Comparison of ENCODE assay signal across 18 cellular contexts in genomic region chr12:52632656-52633055, GRCh38. TPM values are rescaled to one million over a fixed set of nuclear protein-coding genes. Genes with fewer than 3 reads are reported as not detected.
DNase-seq lines count a peak whose midpoint lies in the region; TF ChIP-seq lines count a peak whose summit lies in the region.
"Had no signal": no experiment of that assay in that cellular context is flagged by ENCODE, and none has a peak within 500 bp of the region (broad histone marks: within the 10 kb centered on the region; RNA-seq: fewer than 3 reads in every experiment).

No MANE protein-coding gene starts in this region.

- H2BK120ac ChIP-seq in neuronal stem cell (ENCODE audit: low read depth, low read length) = no peak overlapping the region

- H2BK12ac ChIP-seq in neuronal stem cell (ENCODE audit: low read length) = no peak overlapping the region

- H3K4me3 ChIP-seq in BLaER1 (no peak overlapping the region), neuronal stem cell (ENCODE audit: low read length in 2 of 2) (no peak overlapping the region), smooth muscle cell (no peak overlapping the region)

- H3K27me3 Mint-ChIP-seq in immature natural killer cell (ENCODE audit: low read depth in 3 of 3) = peaks cover 3 to 9% (median 7%) of the 10 kb centered on the region in 3 donors

- no peaks in the 10 kb centered on the region for H3K79me1 ChIP-seq in neuronal stem cell (ENCODE audit: low read depth, low read length)

- H3K4me1 ChIP-seq in BLaER1 = peaks cover 43% of the 10 kb centered on the region
- no peaks in the 10 kb centered on the region for H3K4me1 ChIP-seq in neuronal stem cell (ENCODE audit: control insufficient read depth in 2 of 2, insufficient read depth in 1 of 2, low read depth in 1 of 2, low read length in 2 of 2)
- H3K4me1 ChIP-seq in smooth muscle cell (ENCODE audit: low read depth) = no peaks in the 10 kb centered on the region

- no peak overlapping the region for H2BK15ac ChIP-seq in neuronal stem cell (ENCODE audit: low read length)

- H2AFZ ChIP-seq in neuronal stem cell (ENCODE audit: low read length) = no peak overlapping the region
- no peak overlapping the region for H2AFZ ChIP-seq in smooth muscle cell (ENCODE audit: low read depth)

- H3K9me3 Mint-ChIP-seq in immature natural killer cell = no peaks in the 10 kb centered on the region
- H3K9me3 Mint-ChIP-seq: CD8-positive, alpha-beta T cell had no signal

- H2BK5ac ChIP-seq in neuronal stem cell (ENCODE audit: low read length) = no peak overlapping the region

- H3K27ac ChIP-seq in BLaER1 = peak overlapping the region; percentile 57
- H3K27ac ChIP-seq in C4-2B = 0 out of 2 replicates have a peak overlapping the region, but pooled peaks have one; percentile 69
- no peak overlapping the region for H3K27ac ChIP-seq in neuronal stem cell (replicated peaks; ENCODE audit: low read length)
- no peak overlapping the region for H3K27ac ChIP-seq in smooth muscle cell (ENCODE audit: low read depth)
- H3K27ac ChIP-seq in substantia nigra (ENCODE audit: low read depth, low read length, poor library complexity, severe bottlenecking) = no peak overlapping the region

- H4K8ac ChIP-seq in neuronal stem cell (ENCODE audit: low read depth, low read length) = peak overlapping the region; percentile 45

- no CpG with 5 or more reads among the region's 4 CpGs for WGBS in neuronal stem cell (ENCODE audit: extremely low coverage in 2 of 2, insufficient read length in 2 of 2, insufficient replicate concordance in 1 of 2), 2 donors
- WGBS in smooth muscle cell (ENCODE audit: low lambda C conversion rate) = 74% methylated on average over 4 of the region's 4 CpGs

- H3K79me2 ChIP-seq in smooth muscle cell (ENCODE audit: low read depth) = no peaks in the 10 kb centered on the region

- DNase-seq in immature natural killer cell (no peak), neuronal stem cell (ENCODE audit: low spot score) (no peak), kidney tubule cell (ENCODE audit: low spot score) (no peak), smooth muscle cell (lab: John Stamatoyannopoulos, UW; ENCODE audit: unreplicated experiment) (no peak), substantia nigra (lab: John Stamatoyannopoulos, UW) (no peak)
- DNase-seq: ACHN, DMS79, H7, IMR-90, NCI-H187, NCI-H526 treated with DMSO at 0.1 percent for 48 hours, OCI-M1, SHP77 treated with DMSO at 0.1 percent for 48 hours had no signal

- H3K27me3 ChIP-seq in BLaER1 = no peaks in the 10 kb centered on the region
- H3K27me3 ChIP-seq in neuronal stem cell (ENCODE audit: control insufficient read depth in 3 of 3, insufficient read depth in 3 of 3, low read depth in 1 of 3, low read length in 3 of 3) = peaks cover 0 to 13% (median 2%) of the 10 kb centered on the region in 3 experiments
- peaks cover 25% of the 10 kb centered on the region for H3K27me3 ChIP-seq in smooth muscle cell (ENCODE audit: low read depth)

- H3F3A ChIP-seq in smooth muscle cell (ENCODE audit: low read depth) = no peaks in the 10 kb centered on the region

- no peak overlapping the region for H2AK5ac ChIP-seq in neuronal stem cell (ENCODE audit: low read depth, low read length)

- peak overlapping the region in 1 of 5 donors; percentile 18 for H3K4me3 Mint-ChIP-seq in immature natural killer cell

- H3K27ac Mint-ChIP-seq in immature natural killer cell = peak overlapping the region in 4 of 6 donors; percentile 15 to 81 (median 59)

- no peak overlapping the region for H4K91ac ChIP-seq in neuronal stem cell (ENCODE audit: low read depth, low read length, poor library complexity)

- peaks cover 78 to 89% of the 10 kb centered on the region in 2 donors for H3K4me1 Mint-ChIP-seq in immature natural killer cell

- H3K4me2 ChIP-seq in BLaER1 (peak overlapping the region; percentile 59), neuronal stem cell (ENCODE audit: insufficient read depth, low read length, poor library complexity, severe bottlenecking) (no peak overlapping the region), smooth muscle cell (no peak overlapping the region)

- H3K36me3 Mint-ChIP-seq in immature natural killer cell = peaks cover 0 to 4% (median 0%) of the 10 kb centered on the region in 3 donors
- H3K36me3 Mint-ChIP-seq: CD8-positive, alpha-beta T cell had no signal

- no peak overlapping the region for H3K14ac ChIP-seq in neuronal stem cell (ENCODE audit: low read length)

- H3K36me3 ChIP-seq in BLaER1 (no peaks in the 10 kb centered on the region), neuronal stem cell (replicated peaks in 1 of 2; ENCODE audit: control insufficient read depth in 2 of 2, insufficient read depth in 2 of 2, low read length in 2 of 2) (no peaks in the 10 kb centered on the region), smooth muscle cell (ENCODE audit: low read depth) (no peaks in the 10 kb centered on the region)

- H3K9ac ChIP-seq in BLaER1 (no peak overlapping the region), neuronal stem cell (ENCODE audit: low read depth, low read length, poor library complexity) (no peak overlapping the region), smooth muscle cell (ENCODE audit: low read depth) (no peak overlapping the region)

- H4K20me1 ChIP-seq in BLaER1 = no peaks in the 10 kb centered on the region
- H4K20me1 ChIP-seq in smooth muscle cell (ENCODE audit: low read depth) = no peaks in the 10 kb centered on the region

- no peak overlapping the region for H3K23ac ChIP-seq in neuronal stem cell (ENCODE audit: low read depth, low read length, poor library complexity)

- H3K4ac ChIP-seq in neuronal stem cell (ENCODE audit: low read length) = no peak overlapping the region

- H3K18ac ChIP-seq in neuronal stem cell (ENCODE audit: low read length) = no peak overlapping the region

- TF ChIP-seq CTCF in C4-2B (conservative IDR thresholded peaks at IDR 0.05) = no peak
- no peak for TF ChIP-seq CTCF in smooth muscle cell (IDR thresholded peaks at IDR 0.05; ENCODE audit: borderline replicate concordance, insufficient read depth, poor library complexity, severe bottlenecking)

- H3K9me3 ChIP-seq in BLaER1 (no peaks in the 10 kb centered on the region), neuronal stem cell (replicated peaks in 1 of 2; ENCODE audit: control insufficient read depth in 2 of 2, insufficient read depth in 1 of 2, low read depth in 1 of 2, low read length in 2 of 2) (no peaks in the 10 kb centered on the region), smooth muscle cell (replicated peaks; ENCODE audit: low read depth) (no peaks in the 10 kb centered on the region)

RNA-seq across cellular contexts. Expression of gene KRT73, which starts 14.3 kb away (rescaled TPM):
- polyA plus RNA-seq in immature natural killer cell (1 to 10 TPM in 1 of 3 donors, under 1 TPM in 1, not detected in 1; 0.82 to 3.3 TPM), smooth muscle cell (not detected in 2 replicates)
- polyA plus RNA-seq in neuronal stem cell (2013, experiment 1 of 2) = not detected
- not detected for polyA plus RNA-seq in neuronal stem cell (2013, experiment 2 of 2)
- not detected in 2 replicates for total RNA-seq in smooth muscle cell
- total RNA-seq: H7, HT1080, IMR-90, RPMI7951 had no signal
- polyA plus RNA-seq: IMR-90 had no signal

RNA-seq across cellular contexts. Expression of gene KRT2, which starts 19.4 kb away (rescaled TPM):
- polyA plus RNA-seq in immature natural killer cell (1 to 10 TPM in 1 of 3 donors, under 1 TPM in 2; 0.51 to 1.3 (median 0.61) TPM), smooth muscle cell (not detected in 2 replicates)
- not detected for polyA plus RNA-seq in neuronal stem cell (2013, experiment 1 of 2)
- polyA plus RNA-seq in neuronal stem cell (2013, experiment 2 of 2) = not detected
- total RNA-seq in smooth muscle cell = not detected in 2 replicates
- total RNA-seq: H7, HT1080, IMR-90, RPMI7951 had no signal
- polyA plus RNA-seq: IMR-90 had no signal

RNA-seq across cellular contexts. Expression of gene KRT72, which starts 31.4 kb away (rescaled TPM):
- polyA plus RNA-seq in immature natural killer cell (under 1 TPM in 2 of 3 donors, not detected in 1; 0.34 to 0.93 TPM), smooth muscle cell (not detected in 2 replicates)
- not detected for polyA plus RNA-seq in neuronal stem cell (2013, experiment 1 of 2)
- polyA plus RNA-seq in neuronal stem cell (2013, experiment 2 of 2) = not detected
- total RNA-seq in smooth muscle cell = not detected in 2 replicates
- total RNA-seq: H7, HT1080, IMR-90, RPMI7951 had no signal
- polyA plus RNA-seq: IMR-90 had no signal

RNA-seq across cellular contexts. Expression of gene KRT1, which starts 47.6 kb away (rescaled TPM):
- polyA plus RNA-seq in immature natural killer cell (not detected), smooth muscle cell (3.1 and 5.6 TPM in 2 replicates)
- not detected for polyA plus RNA-seq in neuronal stem cell (2013, experiment 1 of 2)
- polyA plus RNA-seq in neuronal stem cell (2013, experiment 2 of 2) = not detected
- 11.1 and 13.5 TPM in 2 replicates for total RNA-seq in smooth muscle cell
- total RNA-seq: H7, HT1080, IMR-90, RPMI7951 had no signal
- polyA plus RNA-seq: IMR-90 had no signal

RNA-seq across cellular contexts. Expression of gene KRT74, which starts 59.0 kb away (rescaled TPM):
- not detected for polyA plus RNA-seq in immature natural killer cell
- not detected for polyA plus RNA-seq in neuronal stem cell (2013, experiment 1 of 2)
- not detected for polyA plus RNA-seq in neuronal stem cell (2013, experiment 2 of 2)
- 0.22 TPM in 1 of 2 replicates, not detected in the other for total RNA-seq in smooth muscle cell
- polyA plus RNA-seq in smooth muscle cell = not detected in 2 replicates
- total RNA-seq: CD8-positive, alpha-beta T cell; H7; HT1080; IMR-90; RPMI7951 had no signal
- polyA plus RNA-seq: IMR-90 had no signal

Comparison
In these comparisons a context has a peak if more than half of its experiments do, and no peak if none do; other contexts are left out.
1. H3K27ac ChIP-seq: peak in BLaER1 (single experiment) and C4-2B (single experiment); none in neuronal stem cell (single experiment), smooth muscle cell (single experiment) and substantia nigra (single experiment).